ENCODE assay signal across 25 cellular contexts in the genomic region with DNA sequence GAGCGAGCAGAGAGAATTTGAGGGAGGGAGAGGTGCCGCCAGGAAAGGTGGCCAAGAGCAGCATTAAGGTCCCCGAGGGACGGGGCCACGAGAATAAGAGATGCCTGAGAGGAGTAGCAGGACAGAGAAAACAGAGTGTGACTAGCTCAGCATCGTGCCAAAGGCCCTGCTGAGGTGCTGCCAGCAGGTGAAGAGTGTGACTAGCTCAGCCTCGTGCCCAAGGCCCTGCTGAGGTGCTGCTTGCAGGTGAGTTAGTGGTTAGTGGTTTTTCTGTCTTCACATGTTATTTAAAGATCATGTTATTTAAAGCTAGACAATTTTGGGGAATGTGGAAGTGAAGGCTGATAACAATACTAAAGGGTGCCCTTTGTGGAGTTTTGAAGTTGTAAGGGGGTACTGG.
"Had no signal": no experiment of that assay in that cellular context is flagged by ENCODE, and none has a peak within 500 bp of the region (broad histone marks: within the 10 kb centered on the region; RNA-seq: fewer than 3 reads in every experiment).

No MANE protein-coding gene starts in this region.

- DNase-seq: activated CD4-positive, alpha-beta memory T cell treated with anti-CD3 and anti-CD28 coated beads, Interleukin-2, amount 10 ng/mL, durations not matched to agents 7 days and 5 days; activated CD4-positive, alpha-beta T cell treated with anti-CD3 and anti-CD28 coated beads for 1 hour; activated CD4-positive, alpha-beta T cell treated with anti-CD3 and anti-CD28 coated beads for 4 hours; activated CD4-positive, alpha-beta T cell treated with anti-CD3 and anti-CD28 coated beads, Interleukin-2, amount 10 ng/mL, durations not matched to agents 7 days and 5 days; activated CD4-positive, alpha-beta T cell treated with anti-CD3 and anti-CD28 coated beads, Interleukin-2, amount 50 U/mL, for 4 hours; activated CD4-positive, CD25-positive, alpha-beta regulatory T cell; activated CD8-positive, alpha-beta memory T cell treated with anti-CD3 and anti-CD28 coated beads, Interleukin-2, amount 50 U/mL, for 48 hours; activated effector memory CD4-positive, alpha-beta T cell treated with Interleukin-2 at 50 U/mL for 16 hours; activated gamma-delta T cell treated with Interleukin-2 at 50 U/mL for 16 hours; activated naive CD4-positive, alpha-beta T cell treated with anti-CD3 and anti-CD28 coated beads, Interleukin-2, amount 50 U/mL, for 16 hours; activated naive CD4-positive, alpha-beta T cell treated with Interleukin-2 at 50 U/mL for 16 hours; activated T-cell treated with anti-CD3 and anti-CD28 coated beads for 4 hours; activated T-cell treated with anti-CD3 and anti-CD28 coated beads, Interleukin-2, amount 50 U/mL, for 4 hours; amniotic stem cell; anterior cingulate cortex; brain microvascular endothelial cell; dorsolateral prefrontal cortex; effector memory CD4-positive, alpha-beta T cell; endodermal cell; foreskin fibroblast; head of caudate nucleus; T-helper 2 cell had no signal

- H3K4me3 ChIP-seq: coronary artery, dorsolateral prefrontal cortex had no signal

- ATAC-seq: activated T-cell treated with anti-CD3 and anti-CD28 coated beads, Interleukin-2, amount 50 U/mL, for 4 hours; activated T-helper 17 cell treated with anti-CD3 and anti-CD28 coated beads, Interleukin-2, amount 50 U/mL, for 72 hours; esophagus mucosa had no signal

- H3K27ac ChIP-seq: brain microvascular endothelial cell, coronary artery, dorsolateral prefrontal cortex had no signal

- H3K27me3 ChIP-seq: brain microvascular endothelial cell, dorsolateral prefrontal cortex had no signal

- H3K36me3 ChIP-seq: brain microvascular endothelial cell had no signal
